In the genomic region with DNA sequence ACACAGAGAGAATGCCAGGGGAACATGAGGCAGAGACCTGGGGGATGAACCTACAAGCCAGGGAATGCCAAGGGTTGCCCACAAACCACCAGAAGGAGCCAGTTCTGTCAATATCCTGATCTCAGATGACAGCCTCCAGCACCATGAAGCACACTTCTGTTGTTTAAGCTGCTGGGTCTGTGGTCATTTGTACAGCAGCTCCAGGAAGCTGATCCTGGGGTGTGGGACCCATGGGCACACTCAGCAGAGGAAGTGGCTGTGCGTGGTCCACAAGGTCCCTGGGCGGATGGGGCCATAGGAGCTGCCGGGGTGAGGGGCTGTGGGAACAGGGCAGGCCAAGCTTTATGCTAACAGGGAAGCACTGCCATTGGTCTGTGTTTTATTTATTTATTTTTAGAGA, we compare ENCODE assay signal across 11 cellular contexts. TPM values are rescaled to one million over a fixed set of nuclear protein-coding genes. Genes with fewer than 3 reads are reported as not detected.
DNase-seq lines count a peak whose midpoint lies in the region; ATAC-seq and TF ChIP-seq lines count a peak whose summit lies in the region.
"Had no signal": no experiment of that assay in that cellular context is flagged by ENCODE, and none has a peak within 500 bp of the region (broad histone marks: within the 10 kb centered on the region; RNA-seq: fewer than 3 reads in every experiment).

No MANE protein-coding gene starts in this region.

- H3K36me3 ChIP-seq in MG63: peaks cover 45% of the 10 kb centered on the region

- no peak for DNase-seq in stimulated activated naive CD8-positive, alpha-beta T cell treated with anti-CD3 and anti-CD28 coated beads, Interleukin-15, Interleukin-2, amounts not matched to agents 100 U/mL and 50 U/mL, for 24 hours
- no peak for DNase-seq in central memory CD8-positive, alpha-beta T cell (ENCODE audit: low spot score in 2 of 2)
- DNase-seq in neural crest cell (ENCODE audit: low read depth, low spot score) (no peak), MG63 (no peak)
- no peak for DNase-seq in effector CD8-positive, alpha-beta T cell (lab: John Stamatoyannopoulos, UW)
- DNase-seq: NCI-H1417 treated with DMSO at 0.1 percent for 48 hours, NCI-H774, posterior cingulate gyrus had no signal

- ATAC-seq in stimulated activated naive CD8-positive, alpha-beta T cell treated with anti-CD3 and anti-CD28 coated beads, Interleukin-15, Interleukin-2, amounts not matched to agents 100 U/mL and 50 U/mL, for 24 hours: no peak
- no peak for ATAC-seq in central memory CD8-positive, alpha-beta T cell (replicated peaks; ENCODE audit: extremely low read depth, poor library complexity, severe bottlenecking)
- no peak for ATAC-seq in HG02763 (IDR thresholded peaks at IDR 0.05; ENCODE audit: unreplicated experiment)
- no peak for ATAC-seq in stimulated activated memory B cell treated with anti-CD40 and anti-IgM and Interleukin-4, amounts not matched to agents 10 μg/mL and 1 μg/mL and 100 μg/mL, for 72 hours

- H3K27me3 Mint-ChIP-seq in stimulated activated naive CD8-positive, alpha-beta T cell treated with anti-CD3 and anti-CD28 coated beads, Interleukin-15, Interleukin-2, amounts not matched to agents 100 ng/mL and 50 ng/mL, for 24 hours: no peaks in the 10 kb centered on the region
- no peaks in the 10 kb centered on the region for H3K27me3 Mint-ChIP-seq in central memory CD8-positive, alpha-beta T cell
- no peaks in the 10 kb centered on the region for H3K27me3 Mint-ChIP-seq in neural crest cell (ENCODE audit: low read depth)
- no peaks in the 10 kb centered on the region for H3K27me3 Mint-ChIP-seq in stimulated activated memory B cell treated with anti-CD40 and anti-IgM and Interleukin-4, amounts not matched to agents 10 μg/mL and 1 μg/mL and 100 μg/mL, for 72 hours

- peaks cover 22% of the 10 kb centered on the region for H3K36me3 Mint-ChIP-seq in stimulated activated naive CD8-positive, alpha-beta T cell treated with anti-CD3 and anti-CD28 coated beads, Interleukin-15, Interleukin-2, amounts not matched to agents 100 ng/mL and 50 ng/mL, for 24 hours (ENCODE audit: low read depth)
- no peaks in the 10 kb centered on the region for H3K36me3 Mint-ChIP-seq in central memory CD8-positive, alpha-beta T cell (ENCODE audit: insufficient read depth)
- peaks cover 3% of the 10 kb centered on the region for H3K36me3 Mint-ChIP-seq in neural crest cell (ENCODE audit: low read depth)
- peaks cover 20% of the 10 kb centered on the region for H3K36me3 Mint-ChIP-seq in stimulated activated memory B cell treated with anti-CD40 and anti-IgM and Interleukin-4, amounts not matched to agents 10 μg/mL and 1 μg/mL and 100 μg/mL, for 72 hours

- peaks cover 62% of the 10 kb centered on the region for H3K4me1 Mint-ChIP-seq in stimulated activated naive CD8-positive, alpha-beta T cell treated with anti-CD3 and anti-CD28 coated beads, Interleukin-15, Interleukin-2, amounts not matched to agents 100 ng/mL and 50 ng/mL, for 24 hours (ENCODE audit: low read depth)
- peaks cover 34% of the 10 kb centered on the region for H3K4me1 Mint-ChIP-seq in central memory CD8-positive, alpha-beta T cell
- peaks cover 44% of the 10 kb centered on the region for H3K4me1 Mint-ChIP-seq in neural crest cell
- H3K4me1 Mint-ChIP-seq in stimulated activated memory B cell treated with anti-CD40 and anti-IgM and Interleukin-4, amounts not matched to agents 10 μg/mL and 1 μg/mL and 100 μg/mL, for 72 hours: peaks cover 53% of the 10 kb centered on the region

- peak overlapping the region; percentile 31 for H3K27ac Mint-ChIP-seq in stimulated activated naive CD8-positive, alpha-beta T cell treated with anti-CD3 and anti-CD28 coated beads, Interleukin-15, Interleukin-2, amounts not matched to agents 100 ng/mL and 50 ng/mL, for 24 hours
- H3K27ac Mint-ChIP-seq in central memory CD8-positive, alpha-beta T cell (ENCODE audit: low read depth): peak overlapping the region; percentile 41
- H3K27ac Mint-ChIP-seq in neural crest cell (ENCODE audit: unreplicated experiment): peak overlapping the region; percentile 75
- no peak overlapping the region for H3K27ac Mint-ChIP-seq in stimulated activated memory B cell treated with anti-CD40 and anti-IgM and Interleukin-4, amounts not matched to agents 10 μg/mL and 1 μg/mL and 100 μg/mL, for 72 hours

- no peaks in the 10 kb centered on the region for H3K9me3 ChIP-seq in MG63

- H3K27me3 ChIP-seq in MG63: no peaks in the 10 kb centered on the region

- no peak overlapping the region for H3K4me3 ChIP-seq in MG63

- no peak for TF ChIP-seq CTCF in neural crest cell (conservative IDR thresholded peaks at IDR 0.05)

- no peak overlapping the region for H3K4me3 Mint-ChIP-seq in stimulated activated naive CD8-positive, alpha-beta T cell treated with anti-CD3 and anti-CD28 coated beads, Interleukin-15, Interleukin-2, amounts not matched to agents 100 ng/mL and 50 ng/mL, for 24 hours
- H3K4me3 Mint-ChIP-seq in central memory CD8-positive, alpha-beta T cell: no peak overlapping the region
- H3K4me3 Mint-ChIP-seq in neural crest cell: no peak overlapping the region
- H3K4me3 Mint-ChIP-seq in stimulated activated memory B cell treated with anti-CD40 and anti-IgM and Interleukin-4, amounts not matched to agents 10 μg/mL and 1 μg/mL and 100 μg/mL, for 72 hours: no peak overlapping the region

- no peaks in the 10 kb centered on the region for H3K9me3 Mint-ChIP-seq in stimulated activated naive CD8-positive, alpha-beta T cell treated with anti-CD3 and anti-CD28 coated beads, Interleukin-15, Interleukin-2, amounts not matched to agents 100 ng/mL and 50 ng/mL, for 24 hours
- H3K9me3 Mint-ChIP-seq in central memory CD8-positive, alpha-beta T cell: no peaks in the 10 kb centered on the region
- H3K9me3 Mint-ChIP-seq in neural crest cell: no peaks in the 10 kb centered on the region
- H3K9me3 Mint-ChIP-seq in stimulated activated memory B cell treated with anti-CD40 and anti-IgM and Interleukin-4, amounts not matched to agents 10 μg/mL and 1 μg/mL and 100 μg/mL, for 72 hours: no peaks in the 10 kb centered on the region

RNA-seq across cellular contexts. Expression of gene PPM1F, which starts 12.1 kb away (rescaled TPM):
- 44.1 and 49.8 TPM in 2 replicates for total RNA-seq in neural crest cell
- total RNA-seq in MG63 (2014; rRNA removed; shearing (Covaris generic); ENCODE audit: low replicate concordance): 27.1 and 45.5 TPM in 2 replicates

RNA-seq across cellular contexts. Expression of gene TOP3B, which starts 42.1 kb away (rescaled TPM):
- total RNA-seq in neural crest cell: 77.0 and 77.5 TPM in 2 replicates
- 26.6 and 35.8 TPM in 2 replicates for total RNA-seq in MG63 (2014; rRNA removed; shearing (Covaris generic); ENCODE audit: low replicate concordance)
